In genomic region chr11:128718064-128718463, GRCh38 we compare ENCODE assay signal across 10 cellular contexts. TPM values are rescaled to one million over a fixed set of nuclear protein-coding genes. Genes with fewer than 3 reads are reported as not detected.
A peak's percentile ranks its signal among the peaks of the same experiment; 100 is the strongest.
DNase-seq lines count a peak whose midpoint lies in the region; ATAC-seq and TF ChIP-seq lines count a peak whose summit lies in the region.
"Had no signal": no experiment of that assay in that cellular context is flagged by ENCODE, and none has a peak within 500 bp of the region (broad histone marks: within the 10 kb centered on the region; RNA-seq: fewer than 3 reads in every experiment).

No MANE protein-coding gene starts in this region.

- H3K9me3 ChIP-seq in left lung = no peaks in the 10 kb centered on the region
- H3K9me3 ChIP-seq in suprapubic skin = no peaks in the 10 kb centered on the region

- H3K27ac Mint-ChIP-seq in activated CD4-positive, alpha-beta memory T cell treated with anti-CD3 and anti-CD28 coated beads for 36 hours = peak overlapping the region; percentile 97
- H3K27ac Mint-ChIP-seq in chondrocyte (ENCODE audit: unreplicated experiment) = no peak overlapping the region

- no peaks in the 10 kb centered on the region for H3K9me3 Mint-ChIP-seq in activated T-cell treated with anti-CD3 and anti-CD28 coated beads, Interleukin-2, amount 50 U/mL, for 4 hours
- no peaks in the 10 kb centered on the region for H3K9me3 Mint-ChIP-seq in activated CD4-positive, alpha-beta memory T cell treated with anti-CD3 and anti-CD28 coated beads for 36 hours
- H3K9me3 Mint-ChIP-seq in chondrocyte (ENCODE audit: low read depth) = no peaks in the 10 kb centered on the region

- H3K4me3 ChIP-seq in left lung (no peak overlapping the region), suprapubic skin (no peak overlapping the region)

- no peaks in the 10 kb centered on the region for H3K27me3 ChIP-seq in left lung
- H3K27me3 ChIP-seq in suprapubic skin = no peaks in the 10 kb centered on the region

- POLR2A ChIA-PET in activated CD4-positive, alpha-beta memory T cell treated with anti-CD3 and anti-CD28 coated beads for 36 hours (lab: Charles Lee) = interaction anchor here (0.9 to 2.4 kb wide), 3 partner anchors 8 to 24 kb away, joined by 5 to 12 read pairs (median 9); partner anchors contain the start of gene FLI1

- TF ChIP-seq EP300 in suprapubic skin (IDR thresholded peaks at IDR 0.05) = no peak

- no peak for ATAC-seq in activated T-cell treated with anti-CD3 and anti-CD28 coated beads, Interleukin-2, amount 50 U/mL, for 4 hours
- no peak for ATAC-seq in left lung

- H3K36me3 ChIP-seq in left lung = no peaks in the 10 kb centered on the region
- H3K36me3 ChIP-seq in suprapubic skin = no peaks in the 10 kb centered on the region

- peak overlapping the region; percentile 73 to 94 for H3K27ac ChIP-seq in left lung
- peak overlapping the region; percentile 70 for H3K27ac ChIP-seq in suprapubic skin

- CTCF ChIA-PET in activated CD4-positive, alpha-beta memory T cell treated with anti-CD3 and anti-CD28 coated beads for 36 hours (lab: Charles Lee) = interaction anchor here (0.9 to 1.7 kb wide), 5 partner anchors 12 to 113 kb away, joined by 3 to 10 read pairs (median 4); no protein-coding TSS in a partner anchor

- no peaks in the 10 kb centered on the region for H3K27me3 Mint-ChIP-seq in activated T-cell treated with anti-CD3 and anti-CD28 coated beads, Interleukin-2, amount 50 U/mL, for 4 hours (ENCODE audit: low read depth)
- no peaks in the 10 kb centered on the region for H3K27me3 Mint-ChIP-seq in activated CD4-positive, alpha-beta memory T cell treated with anti-CD3 and anti-CD28 coated beads for 36 hours
- no peaks in the 10 kb centered on the region for H3K27me3 Mint-ChIP-seq in chondrocyte (ENCODE audit: low read depth)

- H3K4me1 ChIP-seq in left lung (peaks cover 40 to 99% of the 10 kb centered on the region in 2 donors), suprapubic skin (peaks cover 35% of the 10 kb centered on the region)

- TF ChIP-seq CTCF in left lung (IDR thresholded peaks at IDR 0.05) = no peak
- no peak for TF ChIP-seq CTCF in suprapubic skin (IDR thresholded peaks at IDR 0.05)
- TF ChIP-seq CTCF in chondrocyte (IDR thresholded peaks at IDR 0.05) = no peak

- H3K4me1 Mint-ChIP-seq in activated T-cell treated with anti-CD3 and anti-CD28 coated beads, Interleukin-2, amount 50 U/mL, for 4 hours (ENCODE audit: low read depth) = peaks cover 100% of the 10 kb centered on the region
- peaks cover 98% of the 10 kb centered on the region for H3K4me1 Mint-ChIP-seq in activated CD4-positive, alpha-beta memory T cell treated with anti-CD3 and anti-CD28 coated beads for 36 hours (ENCODE audit: low read depth)
- H3K4me1 Mint-ChIP-seq in chondrocyte (ENCODE audit: low read depth) = peaks cover 76% of the 10 kb centered on the region

- peak overlapping the region; percentile 78 for H3K4me3 Mint-ChIP-seq in activated T-cell treated with anti-CD3 and anti-CD28 coated beads, Interleukin-2, amount 50 U/mL, for 4 hours
- H3K4me3 Mint-ChIP-seq in activated CD4-positive, alpha-beta memory T cell treated with anti-CD3 and anti-CD28 coated beads for 36 hours = peak overlapping the region; percentile 69
- no peak overlapping the region for H3K4me3 Mint-ChIP-seq in chondrocyte (ENCODE audit: unreplicated experiment)

- TF ChIP-seq POLR2A in suprapubic skin (IDR thresholded peaks at IDR 0.05) = no peak

- intact Hi-C loops in activated CD4-positive, alpha-beta memory T cell treated with anti-CD3 and anti-CD28 coated beads for 36 hours (cut with micrococcal nuclease) = loop anchor here (1.0 to 5.0 kb wide), 3 partner anchors 8 to 416 kb away; no protein-coding TSS in a partner anchor
- intact Hi-C loops in left lung (cut with DNase I) = no loop called here

- 75% methylated on average over 3 of the region's 3 CpGs for WGBS in suprapubic skin

- no peak for DNase-seq in activated T-cell treated with anti-CD3 and anti-CD28 coated beads, Interleukin-2, amount 50 U/mL, for 4 hours
- DNase-seq in activated T-cell treated with anti-CD3 and anti-CD28 coated beads, Interleukin-2, amount 50 U/mL, for 1 hour = no peak
- no peak for DNase-seq in activated CD4-positive, alpha-beta memory T cell treated with anti-CD3 and anti-CD28 coated beads for 36 hours
- DNase-seq in left lung (no peak), suprapubic skin (ENCODE audit: low spot score in 2 of 2) (no peak), chondrocyte (ENCODE audit: low spot score) (no peak), SW 1271 (lab: John Stamatoyannopoulos, UW) (no peak), amniotic stem cell (lab: John Stamatoyannopoulos, UW) (no peak)
- DNase-seq: KG1 had no signal

- H3K36me3 Mint-ChIP-seq in activated T-cell treated with anti-CD3 and anti-CD28 coated beads, Interleukin-2, amount 50 U/mL, for 4 hours (ENCODE audit: insufficient read depth) = peaks cover 2% of the 10 kb centered on the region
- H3K36me3 Mint-ChIP-seq in activated CD4-positive, alpha-beta memory T cell treated with anti-CD3 and anti-CD28 coated beads for 36 hours = peaks cover 3% of the 10 kb centered on the region
- H3K36me3 Mint-ChIP-seq in chondrocyte (ENCODE audit: low read depth) = no peaks in the 10 kb centered on the region

RNA-seq across cellular contexts. Expression of gene FLI1, which starts 24.2 kb away (rescaled TPM):
- 10 to 100 TPM; 18.1 to 22.7 (median 21.7) TPM for total RNA-seq in activated T-cell treated with anti-CD3 and anti-CD28 coated beads, Interleukin-2, amount 50 U/mL, for 4 hours
- total RNA-seq in activated CD4-positive, alpha-beta memory T cell treated with anti-CD3 and anti-CD28 coated beads for 36 hours = 10 to 100 TPM; 60.3 to 63.7 TPM
- total RNA-seq in left lung (10 to 100 TPM; 27.4 to 53.8 TPM), suprapubic skin (10 to 100 TPM in 3 of 4 donors, 1 to 10 TPM in 1; 6.1 to 21.2 (median 15.2) TPM), chondrocyte (9.4 to 22.0 TPM (median 9.9 TPM) in 3 replicates)
- total RNA-seq: NCI-H460 had no signal
